8 cellular contexts compared by ENCODE assay signal in the genomic region with DNA sequence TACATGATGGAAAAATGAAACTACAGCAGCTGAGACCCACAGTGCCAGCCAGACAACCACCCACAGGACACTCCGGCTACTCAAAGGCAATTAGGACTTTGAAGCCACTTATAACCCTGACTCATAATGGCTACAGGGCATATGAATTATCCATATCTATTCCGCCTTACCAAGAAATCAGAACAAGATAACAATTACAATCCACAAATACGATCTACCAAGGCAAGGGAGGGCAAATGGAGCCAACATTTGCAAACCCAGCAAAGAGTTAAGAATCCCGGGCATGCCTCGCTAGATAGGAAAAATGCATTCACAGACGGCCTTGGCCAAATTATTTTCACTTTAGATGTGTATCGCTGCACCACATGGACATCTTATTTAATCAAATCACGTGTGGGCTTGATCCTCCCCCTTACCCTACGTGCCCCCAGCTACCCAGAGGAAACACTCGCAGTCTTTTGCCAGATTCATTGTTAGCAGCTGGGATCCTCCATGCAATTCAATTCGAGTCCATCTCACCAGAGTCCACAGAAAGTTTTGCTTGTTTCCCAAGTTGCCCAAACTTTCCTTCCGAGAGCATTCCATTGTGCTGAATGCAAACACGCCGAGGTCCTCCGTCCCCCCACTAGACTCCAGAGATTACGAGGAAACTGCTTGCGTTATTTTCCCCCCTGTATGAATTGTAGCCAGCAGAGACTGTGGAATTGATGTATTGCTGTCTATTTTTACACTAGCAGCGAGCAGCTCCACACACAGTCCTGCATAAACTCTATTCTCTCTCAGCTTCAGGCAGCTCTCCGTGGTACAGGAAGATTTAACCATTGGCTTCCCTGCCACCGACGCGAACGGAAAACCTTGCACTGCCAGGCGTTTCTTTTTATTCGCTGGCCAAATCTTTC. TPM values are rescaled to one million over a fixed set of nuclear protein-coding genes. Genes with fewer than 3 reads are reported as not detected.
DNase-seq lines count a peak whose midpoint lies in the region; ATAC-seq and FAIRE-seq lines count a peak whose summit lies in the region.

No MANE protein-coding gene starts in this region.

- H3K27me3 ChIP-seq in small intestine (ENCODE audit: control insufficient read depth in 2 of 2, insufficient read depth in 2 of 2, low read length in 2 of 2), result no peaks in the 10 kb centered on the region

- no peak for FAIRE-seq in small intestine (lab: Jason Lieb, UNC)

- peak; percentile 21 for DNase-seq in HCEC 1CT
- peak; percentile 76 for DNase-seq in astrocyte of the hippocampus (ENCODE audit: low read depth, low spot score)
- peak; percentile 61 for DNase-seq in islet precursor cell
- DNase-seq in small intestine, result peak; percentile 89
- no peak for DNase-seq in stimulated activated CD4-positive, alpha-beta T cell treated with anti-CD3 and anti-CD28 coated beads, Interleukin-4, amount 100 ng/mL, for 4 hours
- DNase-seq in GM19240 (ENCODE audit: insufficient read length, low spot score), result no peak

- H3K27ac ChIP-seq in small intestine (ENCODE audit: low read depth in 1 of 2, low read length in 1 of 2), result peak overlapping the region; percentile 45 to 53

- WGBS in small intestine, 3 donors, result 3 to 11% (median 10%) methylated on average over 25 of the region's 25 CpGs

- no peaks in the 10 kb centered on the region for H3K9me3 ChIP-seq in small intestine (ENCODE audit: control insufficient read depth, low read depth)

- peak overlapping the region; percentile 19 to 65 for H3K4me3 ChIP-seq in small intestine (ENCODE audit: low read depth in 1 of 2, low read length in 2 of 2)

- ATAC-seq in HG02885 (IDR thresholded peaks at IDR 0.05; ENCODE audit: poor library complexity, unreplicated experiment) (no peak), HG03108 (IDR thresholded peaks at IDR 0.05; ENCODE audit: unreplicated experiment) (no peak)

- peaks cover 0 to 2% of the 10 kb centered on the region in 2 donors for H3K4me1 ChIP-seq in small intestine (ENCODE audit: control insufficient read depth in 2 of 2, insufficient read depth in 1 of 2, low read depth in 1 of 2, low read length in 1 of 2)

- H3K36me3 ChIP-seq in small intestine (ENCODE audit: control insufficient read depth in 2 of 2, insufficient read depth in 2 of 2, low read length in 2 of 2), result no peaks in the 10 kb centered on the region

RNA-seq across cellular contexts. Expression of gene PPARGC1A, which starts 1.2 kb away (rescaled TPM):
- 1 to 10 TPM; 2.6 to 8.1 (median 5.4) TPM for polyA plus RNA-seq in small intestine

Comparison
In these comparisons a context has a peak if more than half of its experiments do, and no peak if none do; other contexts are left out.
1. DNase-seq: peak in HCEC 1CT (single experiment), astrocyte of the hippocampus (single experiment), islet precursor cell (single experiment) and small intestine (single experiment); none in stimulated activated CD4-positive, alpha-beta T cell treated with anti-CD3 and anti-CD28 coated beads, Interleukin-4, amount 100 ng/mL, for 4 hours (0 of 2) and GM19240 (single experiment).